ENCODE assay signal across 8 cellular contexts in the genomic region with DNA sequence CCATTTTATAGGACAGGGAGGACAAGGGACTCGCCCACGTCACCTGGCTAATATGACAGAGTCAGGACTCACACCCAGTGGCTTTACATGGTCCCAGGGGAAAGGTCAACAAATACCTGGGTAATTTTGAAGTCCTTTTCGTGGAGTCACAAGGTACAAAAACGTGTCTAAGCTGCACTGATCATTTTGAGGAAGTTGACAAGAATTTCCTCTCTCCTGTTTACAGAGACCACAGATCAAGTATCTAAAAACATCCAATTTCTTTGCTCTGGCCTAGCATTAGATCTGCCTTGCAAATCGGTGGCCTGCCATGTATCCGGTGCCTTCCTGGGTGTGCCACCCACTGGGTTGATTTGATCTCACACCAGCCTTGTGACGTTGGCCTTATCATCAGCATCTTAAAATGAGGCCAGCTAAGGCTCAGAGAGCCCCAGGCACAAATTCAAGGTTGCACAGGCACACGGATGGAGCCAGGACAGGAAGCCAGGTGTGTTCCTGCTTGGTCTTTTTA. TPM values are rescaled to one million over a fixed set of nuclear protein-coding genes. Genes with fewer than 3 reads are reported as not detected.
DNase-seq lines count a peak whose midpoint lies in the region; TF ChIP-seq lines count a peak whose summit lies in the region.

No MANE protein-coding gene starts in this region.

- TF ChIP-seq CTCF in Peyer's patch (IDR thresholded peaks at IDR 0.05) (no peak), GM10266 (IDR thresholded peaks at IDR 0.05; ENCODE audit: control insufficient read depth, insufficient read depth, low read depth, missing control alignments) (no peak)

- no peaks in the 10 kb centered on the region for H3K36me3 ChIP-seq in Peyer's patch

- H3K27ac ChIP-seq in Peyer's patch: peak overlapping the region in 2 of 4 donors; percentile 19 to 65

- H3K4me3 ChIP-seq in Peyer's patch: no peak overlapping the region

- TF ChIP-seq POLR2A in Peyer's patch (IDR thresholded peaks at IDR 0.05): no peak

- H3K9me3 ChIP-seq in Peyer's patch: no peaks in the 10 kb centered on the region

- H3K4me1 ChIP-seq in Peyer's patch: peaks cover 0 to 8% (median 4%) of the 10 kb centered on the region in 4 donors

- no peaks in the 10 kb centered on the region for H3K27me3 ChIP-seq in Peyer's patch

- DNase-seq in activated T-cell treated with anti-CD3 and anti-CD28 coated beads, Interleukin-2, amount 50 U/mL, for 1 hour: peak; percentile 49
- DNase-seq in activated T-cell treated with anti-CD3 and anti-CD28 coated beads for 4 hours (no peak), Peyer's patch (peak in 2 of 3 donors; percentile 75 to 79), NCI-H1694 treated with DMSO at 0.1 percent for 48 hours (lab: John Stamatoyannopoulos, UW) (no peak), Ammon's horn (ENCODE audit: low spot score) (no peak), GM10266 (ENCODE audit: extremely low spot score) (no peak)
- DNase-seq in activated effector memory CD4-positive, alpha-beta T cell treated with Interleukin-2 at 50 U/mL for 16 hours: peak; percentile 59
- DNase-seq in stimulated activated naive CD4-positive, alpha-beta T cell (lab: John Stamatoyannopoulos, UW): peak in 4 of 6 experiments; percentile 13 to 41 (median 34)

RNA-seq across cellular contexts. Expression of a gene that starts 17.6 kb away (rescaled TPM):
- 10 to 100 TPM in 3 of 4 donors, 1 to 10 TPM in 1; 2.5 to 48.9 (median 22.2) TPM for total RNA-seq in Peyer's patch

RNA-seq across cellular contexts. Expression of a gene that starts 53.9 kb away (rescaled TPM):
- 10 to 100 TPM; 35.4 to 50.9 (median 43.4) TPM for total RNA-seq in Peyer's patch

Comparison
In these comparisons a context has a peak if more than half of its experiments do, and no peak if none do; other contexts are left out.
1. DNase-seq: peak in activated T-cell treated with anti-CD3 and anti-CD28 coated beads, Interleukin-2, amount 50 U/mL, for 1 hour (single experiment), Peyer's patch (2 of 3), activated effector memory CD4-positive, alpha-beta T cell treated with Interleukin-2 at 50 U/mL for 16 hours (single experiment) and stimulated activated naive CD4-positive, alpha-beta T cell (4 of 6); none in activated T-cell treated with anti-CD3 and anti-CD28 coated beads for 4 hours (single experiment), NCI-H1694 treated with DMSO at 0.1 percent for 48 hours (single experiment), Ammon's horn (single experiment) and GM10266 (single experiment).